Comparison of ENCODE assay signal across 8 cellular contexts in genomic region chr5:111954516-111955337, GRCh38.
DNase-seq lines count a peak whose midpoint lies in the region; ATAC-seq and TF ChIP-seq lines count a peak whose summit lies in the region.

No MANE protein-coding gene starts in this region.

- no peak for TF ChIP-seq CTCF in GM10266 (IDR thresholded peaks at IDR 0.05; ENCODE audit: control insufficient read depth, insufficient read depth, low read depth, missing control alignments)
- TF ChIP-seq CTCF in brain microvascular endothelial cell (IDR thresholded peaks at IDR 0.05; ENCODE audit: low read depth, low read length, missing control alignments): no peak
- TF ChIP-seq CTCF in thyroid gland (IDR thresholded peaks at IDR 0.05): no peak

- no peak for TF ChIP-seq POLR2A in thyroid gland (IDR thresholded peaks at IDR 0.05)

- H3K9me3 ChIP-seq in thyroid gland: no peaks in the 10 kb centered on the region

- H3K4me3 ChIP-seq in brain microvascular endothelial cell (ENCODE audit: low read depth, low read length): no peak overlapping the region
- H3K4me3 ChIP-seq in thyroid gland (replicated peaks in 1 of 3): no peak overlapping the region

- 59 to 60% methylated on average over 2 of the region's 2 CpGs for WGBS in thyroid gland, 2 donors

- DNase-seq in GM10266 (ENCODE audit: extremely low spot score) (peak; percentile 19), brain microvascular endothelial cell (peak; percentile 42), NCI-H2029 treated with DMSO at 0.1 percent for 48 hours (lab: John Stamatoyannopoulos, UW) (no peak), thyroid gland (no peak), NCI-H1417 (lab: John Stamatoyannopoulos, UW) (no peak)
- DNase-seq in stimulated activated CD4-positive, alpha-beta T cell treated with anti-CD3 and anti-CD28 coated beads, Interleukin-4, amount 100 ng/mL, for 1 hour: no peak

- no peaks in the 10 kb centered on the region for H3K36me3 ChIP-seq in brain microvascular endothelial cell (replicated peaks)
- H3K36me3 ChIP-seq in thyroid gland: no peaks in the 10 kb centered on the region

- intact Hi-C loops in thyroid gland (cut with DNase I): no loop called here

- in situ Hi-C loops in brain microvascular endothelial cell (cut with HindIII; ENCODE audit: low pct_ligation_motif_present, low sequenced_read_pairs): loop anchor here (25.0 kb wide), 1 partner anchor 217 kb away; no protein-coding TSS in a partner anchor

- ATAC-seq in GM21390 (IDR thresholded peaks at IDR 0.05; ENCODE audit: unreplicated experiment): peak; percentile 84
- ATAC-seq in HG03159 (IDR thresholded peaks at IDR 0.05; ENCODE audit: unreplicated experiment): peak; percentile 86

- H3K27ac ChIP-seq in brain microvascular endothelial cell: peak overlapping the region; percentile 100
- no peak overlapping the region for H3K27ac ChIP-seq in thyroid gland

- H3K4me1 ChIP-seq in thyroid gland: no peaks in the 10 kb centered on the region

- H3K27me3 ChIP-seq in brain microvascular endothelial cell (replicated peaks) (no peaks in the 10 kb centered on the region), thyroid gland (no peaks in the 10 kb centered on the region)

Comparison
In these comparisons a context has a peak if more than half of its experiments do, and no peak if none do; other contexts are left out.
1. DNase-seq: peak in GM10266 (single experiment) and brain microvascular endothelial cell (single experiment); none in NCI-H2029 treated with DMSO at 0.1 percent for 48 hours (single experiment), thyroid gland (0 of 2), stimulated activated CD4-positive, alpha-beta T cell treated with anti-CD3 and anti-CD28 coated beads, Interleukin-4, amount 100 ng/mL, for 1 hour (single experiment) and NCI-H1417 (0 of 3).